ENCODE assay signal across 22 cellular contexts in genomic region chr16:74637742-74638453, GRCh38.
"Had no signal": no experiment of that assay in that cellular context is flagged by ENCODE, and none has a peak within 500 bp of the region (broad histone marks: within the 10 kb centered on the region; RNA-seq: fewer than 3 reads in every experiment).

No MANE protein-coding gene starts in this region.

- H3K4me3 ChIP-seq: breast epithelium, gastrocnemius medialis, heart right ventricle, mucosa of descending colon, right atrium auricular region, skin epidermis, tibial artery, uterus had no signal

- H3K9me3 Mint-ChIP-seq: activated T-cell treated with anti-CD3 and anti-CD28 coated beads, Interleukin-2, amount 50 U/mL, for 24 hours; naive thymus-derived CD4-positive, alpha-beta T cell had no signal

- DNase-seq: activated CD4-positive, alpha-beta T cell treated with anti-CD3 and anti-CD28 coated beads, Interleukin-2, amount 50 U/mL, for 4 hours; activated CD4-positive, CD25-positive, alpha-beta regulatory T cell treated with anti-CD3 and anti-CD28 coated beads, Interleukin-2, amount 50 U/mL, for 72 hours; activated effector memory CD4-positive, alpha-beta T cell treated with Interleukin-2 at 50 U/mL for 16 hours; activated T-cell treated with anti-CD3 and anti-CD28 coated beads, Interleukin-2, amount 50 U/mL, for 24 hours; anterior cingulate cortex; cerebellar nuclear complex; erythroblast; gastrocnemius medialis; heart right ventricle; mucosa of descending colon; naive thymus-derived CD4-positive, alpha-beta T cell; posterior cingulate gyrus; stimulated activated CD4-positive, alpha-beta T cell treated with anti-CD3 and anti-CD28 coated beads, Interleukin-15, amount 100 ng/mL, for 24 hours; stimulated activated CD4-positive, alpha-beta T cell treated with anti-CD3 and anti-CD28 coated beads, Interleukin-4, amount 100 ng/mL, for 1 hour; stimulated activated naive CD4-positive, alpha-beta T cell; T1000; tibial artery; uterus had no signal

- ATAC-seq: gastrocnemius medialis; heart right ventricle; mucosa of descending colon; naive thymus-derived CD4-positive, alpha-beta T cell had no signal

- H3K27me3 ChIP-seq: breast epithelium, gastrocnemius medialis, heart right ventricle, neutrophil, right atrium auricular region, tibial artery, uterus had no signal

- H3K27ac ChIP-seq: breast epithelium, gastrocnemius medialis, heart right ventricle, neutrophil, right atrium auricular region, skin epidermis, tibial artery, uterus had no signal

- H3K27me3 Mint-ChIP-seq: activated T-cell treated with anti-CD3 and anti-CD28 coated beads, Interleukin-2, amount 50 U/mL, for 24 hours; naive thymus-derived CD4-positive, alpha-beta T cell had no signal

- H3K36me3 ChIP-seq: breast epithelium, uterus had no signal

- H3K4me3 Mint-ChIP-seq: activated T-cell treated with anti-CD3 and anti-CD28 coated beads, Interleukin-2, amount 50 U/mL, for 24 hours; naive thymus-derived CD4-positive, alpha-beta T cell had no signal

- H3K4me1 ChIP-seq: breast epithelium, gastrocnemius medialis, heart right ventricle, right atrium auricular region, tibial artery, uterus had no signal

- H3K27ac Mint-ChIP-seq: activated T-cell treated with anti-CD3 and anti-CD28 coated beads, Interleukin-2, amount 50 U/mL, for 24 hours had no signal

- H3K4me1 Mint-ChIP-seq: naive thymus-derived CD4-positive, alpha-beta T cell had no signal
